9 cellular contexts compared by ENCODE assay signal in genomic region chr2:26875808-26876207, GRCh38. TPM values are rescaled to one million over a fixed set of nuclear protein-coding genes. Genes with fewer than 3 reads are reported as not detected.
"Had no signal": no experiment of that assay in that cellular context is flagged by ENCODE, and none has a peak within 500 bp of the region (broad histone marks: within the 10 kb centered on the region; RNA-seq: fewer than 3 reads in every experiment).

No MANE protein-coding gene starts in this region.

- H3K27ac ChIP-seq: HL-60 had no signal

- FAIRE-seq: HepG2, HTR-8/SVneo, K562 had no signal

- ATAC-seq: HepG2, K562 had no signal

- H3K4me3 ChIP-seq: K562 had no signal

- DNase-seq: IMR-90, KBM-7, KG1 had no signal

RNA-seq across cellular contexts. Expression of gene DPYSL5, which starts 27.9 kb away (rescaled TPM):
- total RNA-seq: HepG2, HT-29, IMR-90, K562 had no signal
- polyA plus RNA-seq: IgD-negative memory B cell, IMR-90 had no signal
